ENCODE assay signal across 8 cellular contexts in the genomic region with DNA sequence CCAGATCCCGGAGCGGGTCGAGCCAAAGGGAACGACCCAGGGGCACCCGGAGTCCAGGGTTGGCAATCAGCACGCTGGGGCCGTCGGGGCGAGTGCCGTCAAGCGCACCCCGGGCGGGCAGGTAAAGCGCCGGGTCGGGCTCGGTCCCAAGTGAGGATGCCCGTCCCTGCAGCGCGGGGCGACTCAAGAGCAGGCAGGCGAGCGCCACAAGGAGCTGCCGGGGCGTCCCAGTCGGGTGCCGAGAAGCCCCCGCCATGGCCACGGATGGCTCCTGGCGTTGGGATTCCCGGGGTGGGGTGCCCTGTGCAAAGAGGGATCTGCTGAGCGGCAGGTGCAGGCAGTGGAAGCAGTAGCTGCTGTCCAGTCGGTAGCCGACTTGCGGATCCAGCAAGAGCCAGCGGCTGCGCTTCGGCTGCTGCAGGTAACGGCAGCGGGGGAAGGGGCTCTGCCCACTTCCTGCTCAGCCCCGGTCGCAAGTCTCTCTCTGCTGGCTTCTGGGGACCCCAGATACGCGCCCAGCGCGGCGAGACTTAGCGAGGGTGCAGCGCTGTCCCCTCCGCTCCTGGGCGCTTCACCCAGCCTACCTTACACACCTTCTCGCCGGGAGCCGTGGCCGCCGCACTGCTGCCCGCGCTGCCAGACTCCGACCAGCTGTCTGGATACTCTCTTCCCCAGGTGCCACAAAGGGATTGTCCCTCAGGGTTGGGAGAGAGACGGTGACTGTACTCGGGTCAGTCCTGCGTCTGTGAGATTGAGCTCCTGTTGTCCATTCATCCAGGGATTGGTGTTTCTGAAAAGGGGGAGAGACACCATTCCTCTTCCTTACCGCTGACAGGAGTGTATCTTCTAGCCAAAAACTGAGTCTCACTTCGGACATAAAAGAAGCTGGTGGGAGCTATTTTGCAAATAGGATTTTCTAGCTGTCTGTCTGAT. TPM values are rescaled to one million over a fixed set of nuclear protein-coding genes. Genes with fewer than 3 reads are reported as not detected.
DNase-seq lines count a peak whose midpoint lies in the region; ATAC-seq, FAIRE-seq and TF ChIP-seq lines count a peak whose summit lies in the region.

Gene FREM3, minus strand, starts transcription at position 256 of the 933 bp plus-strand sequence. Its CDS starts 0 bp downstream, at position 256.

- H3K14ac ChIP-seq in neuronal stem cell (ENCODE audit: low read length): peak within 1 kb of the TSS; percentile 97

- no peak within 1 kb of the TSS for H3K9ac ChIP-seq in endothelial cell of umbilical vein (replicated peaks; ENCODE audit: extremely low read depth, insufficient read depth, low read length)
- peak within 1 kb of the TSS; percentile 24 for H3K9ac ChIP-seq in neuronal stem cell (ENCODE audit: low read depth, low read length, poor library complexity)

- peak within 1 kb of the TSS; percentile 25; the same call in 1 of the 2 replicates for H3K4me3 ChIP-seq in GM08714 (ENCODE audit: low read length)
- peak within 1 kb of the TSS in 1 of 3 experiments; percentile 22 for H3K4me3 ChIP-seq in endothelial cell of umbilical vein (replicated peaks in 1 of 3; ENCODE audit: insufficient read depth in 1 of 3, low read depth in 1 of 3, low read length in 3 of 3)
- peak within 1 kb of the TSS in 1 of 2 donors; percentile 74 for H3K4me3 ChIP-seq in neuronal stem cell (ENCODE audit: low read length in 2 of 2)
- H3K4me3 ChIP-seq in transverse colon: peak within 1 kb of the TSS in 2 of 4 donors; percentile 17 to 39

- H4K20me1 ChIP-seq in endothelial cell of umbilical vein (replicated peaks; ENCODE audit: control insufficient read depth, extremely low read depth, insufficient read depth, low read length): no peaks in the 10 kb centered on the region

- intact Hi-C loops in endothelial cell of umbilical vein (cut with micrococcal nuclease) (no loop called here), transverse colon (cut with DNase I; ENCODE audit: low total_unique reads) (no loop called here)

- peaks cover 6% of the 10 kb centered on the region for H3K4me1 ChIP-seq in endothelial cell of umbilical vein (ENCODE audit: control insufficient read depth, extremely low read depth, insufficient read depth, low read length)
- H3K4me1 ChIP-seq in neuronal stem cell (ENCODE audit: control insufficient read depth in 2 of 2, insufficient read depth in 1 of 2, low read depth in 1 of 2, low read length in 2 of 2): peaks cover 0 to 6% of the 10 kb centered on the region in 2 donors
- peaks cover 3 to 13% (median 6%) of the 10 kb centered on the region in 4 donors for H3K4me1 ChIP-seq in transverse colon

- no peaks in the 10 kb centered on the region for H3K9me1 ChIP-seq in endothelial cell of umbilical vein (replicated peaks; ENCODE audit: control insufficient read depth, extremely low read depth, insufficient read depth, low read length)

- dilution Hi-C loops in endothelial cell of umbilical vein (cut with MboI; ENCODE audit: extremely low pct_ligation_motif_present, low sequenced_read_pairs): no loop called here

- H3K18ac ChIP-seq in neuronal stem cell (ENCODE audit: low read length): peak within 1 kb of the TSS; percentile 69

- H2AK5ac ChIP-seq in neuronal stem cell (ENCODE audit: low read depth, low read length): peak within 1 kb of the TSS; percentile 26

- H3K23ac ChIP-seq in neuronal stem cell (ENCODE audit: low read depth, low read length, poor library complexity): peak within 1 kb of the TSS; percentile 70

- no peak for FAIRE-seq in endothelial cell of umbilical vein (lab: Jason Lieb, UNC)

- no CpG with 5 or more reads among the region's 64 CpGs for WGBS in neuronal stem cell (ENCODE audit: extremely low coverage in 2 of 2, insufficient read length in 2 of 2, insufficient replicate concordance in 1 of 2), 2 donors
- 10 to 12% methylated on average over 5 to 62 of the region's 64 CpGs for WGBS in transverse colon (ENCODE audit: low coverage in 1 of 2), 2 donors

- no peak within 1 kb of the TSS for H4K8ac ChIP-seq in neuronal stem cell (ENCODE audit: low read depth, low read length)

- ATAC-seq in GM19328 (IDR thresholded peaks at IDR 0.05; ENCODE audit: unreplicated experiment) (no peak), GM18870 (IDR thresholded peaks at IDR 0.05; ENCODE audit: unreplicated experiment) (no peak), GM19452 (IDR thresholded peaks at IDR 0.05; ENCODE audit: unreplicated experiment) (no peak)

- POLR2A ChIA-PET in endothelial cell of umbilical vein (lab: Charles Lee): no interaction called here

- H2BK15ac ChIP-seq in neuronal stem cell (ENCODE audit: low read length): no peak within 1 kb of the TSS

- CTCF ChIA-PET in endothelial cell of umbilical vein (lab: Charles Lee): interaction anchor here (1.3 kb wide), 1 partner anchor 21 kb away, joined by 3 read pairs; no protein-coding TSS in a partner anchor

- no peak within 1 kb of the TSS for H2BK12ac ChIP-seq in neuronal stem cell (ENCODE audit: low read length)

- H3K36me3 ChIP-seq in endothelial cell of umbilical vein (ENCODE audit: control insufficient read depth in 2 of 2, extremely low read depth in 1 of 2, insufficient read depth in 2 of 2, low read length in 2 of 2): no peaks in the 10 kb centered on the region
- H3K36me3 ChIP-seq in neuronal stem cell (replicated peaks in 1 of 2; ENCODE audit: control insufficient read depth in 2 of 2, insufficient read depth in 2 of 2, low read length in 2 of 2): no peaks in the 10 kb centered on the region
- no peaks in the 10 kb centered on the region for H3K36me3 ChIP-seq in transverse colon

- H3K4ac ChIP-seq in neuronal stem cell (ENCODE audit: low read length): no peak within 1 kb of the TSS

- H2BK5ac ChIP-seq in neuronal stem cell (ENCODE audit: low read length): no peak within 1 kb of the TSS

- no peak for TF ChIP-seq EP300 in transverse colon (IDR thresholded peaks at IDR 0.05; ENCODE audit: low read depth)

- H3K79me1 ChIP-seq in neuronal stem cell (ENCODE audit: low read depth, low read length): no peaks in the 10 kb centered on the region

- H3K79me2 ChIP-seq in endothelial cell of umbilical vein (ENCODE audit: control insufficient read depth, insufficient read depth, low read length): no peaks in the 10 kb centered on the region

- TF ChIP-seq POLR2A in endothelial cell of umbilical vein (IDR thresholded peaks at IDR 0.05; ENCODE audit: low read depth, low read length) (no peak), transverse colon (IDR thresholded peaks at IDR 0.05) (no peak)

- peak; percentile 27 for DNase-seq in NCI-H510A (lab: John Stamatoyannopoulos, UW)
- no peak for DNase-seq in endothelial cell of umbilical vein (ENCODE audit: low read depth, low spot score)
- peak; percentile 20 for DNase-seq in neuronal stem cell (ENCODE audit: low spot score)
- no peak for DNase-seq in transverse colon

- H2AFZ ChIP-seq in endothelial cell of umbilical vein (ENCODE audit: low read depth, low read length): no peak within 1 kb of the TSS
- peak within 1 kb of the TSS; percentile 84 for H2AFZ ChIP-seq in neuronal stem cell (ENCODE audit: low read length)

- H3K4me2 ChIP-seq in endothelial cell of umbilical vein (ENCODE audit: insufficient read depth, low read length) (no peak within 1 kb of the TSS), neuronal stem cell (ENCODE audit: insufficient read depth, low read length, poor library complexity, severe bottlenecking) (peak within 1 kb of the TSS; percentile 88)

- no peak within 1 kb of the TSS for H2BK120ac ChIP-seq in neuronal stem cell (ENCODE audit: low read depth, low read length)

- H3K27ac ChIP-seq in endothelial cell of umbilical vein (ENCODE audit: insufficient read depth, low read depth, low read length): no peak within 1 kb of the TSS
- H3K27ac ChIP-seq in neuronal stem cell (replicated peaks; ENCODE audit: low read length): no peak within 1 kb of the TSS
- H3K27ac ChIP-seq in transverse colon: no peak within 1 kb of the TSS

- H3K9me3 ChIP-seq in endothelial cell of umbilical vein (replicated peaks; ENCODE audit: control insufficient read depth, insufficient read depth, low read length): no peaks in the 10 kb centered on the region
- H3K9me3 ChIP-seq in neuronal stem cell (replicated peaks in 1 of 2; ENCODE audit: control insufficient read depth in 2 of 2, insufficient read depth in 1 of 2, low read depth in 1 of 2, low read length in 2 of 2): peaks cover 0 to 10% of the 10 kb centered on the region in 2 donors
- H3K9me3 ChIP-seq in transverse colon: no peaks in the 10 kb centered on the region

- TF ChIP-seq CTCF in endothelial cell of umbilical vein (IDR thresholded peaks at IDR 0.05; ENCODE audit: extremely low read depth in 1 of 2, insufficient read depth in 1 of 2, low read depth in 1 of 2, low read length in 2 of 2) (no peak), transverse colon (IDR thresholded peaks at IDR 0.05) (no peak)

- H3K27me3 ChIP-seq in endothelial cell of umbilical vein (ENCODE audit: control insufficient read depth in 2 of 2, insufficient read depth in 2 of 2, low read length in 2 of 2): peaks cover 26 to 31% of the 10 kb centered on the region in 2 experiments
- H3K27me3 ChIP-seq in neuronal stem cell (ENCODE audit: control insufficient read depth in 3 of 3, insufficient read depth in 3 of 3, low read depth in 1 of 3, low read length in 3 of 3): peaks cover 13 to 61% (median 36%) of the 10 kb centered on the region in 3 experiments
- H3K27me3 ChIP-seq in transverse colon: peaks cover 32% of the 10 kb centered on the region

- in situ Hi-C loops in transverse colon (cut with MboI; ENCODE audit: low pct_ligation_motif_present in 1 of 4, low pct_unique_long_range_greater_than_20kb in 1 of 4, low sequenced_read_pairs in 3 of 4): no loop called here

- no TSS peak for BruUV-seq in endothelial cell of umbilical vein (replicated peaks; lab: Mats Ljungman, UMichigan)

- no peak within 1 kb of the TSS for H4K91ac ChIP-seq in neuronal stem cell (ENCODE audit: low read depth, low read length, poor library complexity)

TF ChIP-seq in endothelial cell of umbilical vein, 7 proteins besides CTCF, POLR2A, EP300 and RAD21 (continues in another document):
- no peak for TF ChIP-seq JUN (IDR thresholded peaks at IDR 0.05; ENCODE audit: borderline replicate concordance, insufficient read depth, insufficient read length, low read depth)
- TF ChIP-seq, protein P1, sequence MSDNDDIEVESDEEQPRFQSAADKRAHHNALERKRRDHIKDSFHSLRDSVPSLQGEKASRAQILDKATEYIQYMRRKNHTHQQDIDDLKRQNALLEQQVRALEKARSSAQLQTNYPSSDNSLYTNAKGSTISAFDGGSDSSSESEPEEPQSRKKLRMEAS (IDR thresholded peaks at IDR 0.05; ENCODE audit: insufficient read depth, insufficient read length): no peak

RNA-seq across cellular contexts. Expression of gene FREM3, which starts in this region (rescaled TPM):
- total RNA-seq in endothelial cell of umbilical vein: 0.04 and 0.05 TPM in 2 replicates
- 0.08 and 0.10 TPM in 2 replicates for polyA plus RNA-seq in endothelial cell of umbilical vein
- polyA plus RNA-seq in endothelial cell of umbilical vein (2011; cell fraction: cytosol; rRNA removed): 0.06 and 0.13 TPM in 2 replicates
- 0.06 and 0.08 TPM in 2 replicates for polyA plus RNA-seq in endothelial cell of umbilical vein (2011; cell fraction: nucleus; rRNA removed)
- 0.04 and 0.07 TPM in 2 replicates for polyA plus RNA-seq in endothelial cell of umbilical vein (2012)
- 0.04 and 0.15 TPM in 2 replicates for polyA minus RNA-seq in endothelial cell of umbilical vein
- polyA minus RNA-seq in endothelial cell of umbilical vein (2011; cell fraction: cytosol; rRNA and poly(A)+ RNA removed): not detected
- polyA minus RNA-seq in endothelial cell of umbilical vein (2011; cell fraction: nucleus; rRNA and poly(A)+ RNA removed): 0.10 and 0.14 TPM in 2 replicates
- polyA plus RNA-seq in neuronal stem cell (2013, experiment 1 of 2): not detected
- not detected for polyA plus RNA-seq in neuronal stem cell (2013, experiment 2 of 2)
- total RNA-seq in transverse colon: not detected

Comparison
In these comparisons a context has a peak if more than half of its experiments do, and no peak if none do; other contexts are left out.
1. DNase-seq: peak in NCI-H510A (single experiment) and neuronal stem cell (single experiment); none in endothelial cell of umbilical vein (single experiment) and transverse colon (single experiment).